1 cellular context compared by ENCODE assay signal in genomic region chr21:20649231-20649630, GRCh38.
TF ChIP-seq lines count a peak whose summit lies in the region.

No MANE protein-coding gene starts in this region.

TF ChIP-seq in GM23338, 12 proteins besides CTCF, POLR2A, EP300 and RAD21 (continued from another document):
- TF ChIP-seq, protein P1, sequence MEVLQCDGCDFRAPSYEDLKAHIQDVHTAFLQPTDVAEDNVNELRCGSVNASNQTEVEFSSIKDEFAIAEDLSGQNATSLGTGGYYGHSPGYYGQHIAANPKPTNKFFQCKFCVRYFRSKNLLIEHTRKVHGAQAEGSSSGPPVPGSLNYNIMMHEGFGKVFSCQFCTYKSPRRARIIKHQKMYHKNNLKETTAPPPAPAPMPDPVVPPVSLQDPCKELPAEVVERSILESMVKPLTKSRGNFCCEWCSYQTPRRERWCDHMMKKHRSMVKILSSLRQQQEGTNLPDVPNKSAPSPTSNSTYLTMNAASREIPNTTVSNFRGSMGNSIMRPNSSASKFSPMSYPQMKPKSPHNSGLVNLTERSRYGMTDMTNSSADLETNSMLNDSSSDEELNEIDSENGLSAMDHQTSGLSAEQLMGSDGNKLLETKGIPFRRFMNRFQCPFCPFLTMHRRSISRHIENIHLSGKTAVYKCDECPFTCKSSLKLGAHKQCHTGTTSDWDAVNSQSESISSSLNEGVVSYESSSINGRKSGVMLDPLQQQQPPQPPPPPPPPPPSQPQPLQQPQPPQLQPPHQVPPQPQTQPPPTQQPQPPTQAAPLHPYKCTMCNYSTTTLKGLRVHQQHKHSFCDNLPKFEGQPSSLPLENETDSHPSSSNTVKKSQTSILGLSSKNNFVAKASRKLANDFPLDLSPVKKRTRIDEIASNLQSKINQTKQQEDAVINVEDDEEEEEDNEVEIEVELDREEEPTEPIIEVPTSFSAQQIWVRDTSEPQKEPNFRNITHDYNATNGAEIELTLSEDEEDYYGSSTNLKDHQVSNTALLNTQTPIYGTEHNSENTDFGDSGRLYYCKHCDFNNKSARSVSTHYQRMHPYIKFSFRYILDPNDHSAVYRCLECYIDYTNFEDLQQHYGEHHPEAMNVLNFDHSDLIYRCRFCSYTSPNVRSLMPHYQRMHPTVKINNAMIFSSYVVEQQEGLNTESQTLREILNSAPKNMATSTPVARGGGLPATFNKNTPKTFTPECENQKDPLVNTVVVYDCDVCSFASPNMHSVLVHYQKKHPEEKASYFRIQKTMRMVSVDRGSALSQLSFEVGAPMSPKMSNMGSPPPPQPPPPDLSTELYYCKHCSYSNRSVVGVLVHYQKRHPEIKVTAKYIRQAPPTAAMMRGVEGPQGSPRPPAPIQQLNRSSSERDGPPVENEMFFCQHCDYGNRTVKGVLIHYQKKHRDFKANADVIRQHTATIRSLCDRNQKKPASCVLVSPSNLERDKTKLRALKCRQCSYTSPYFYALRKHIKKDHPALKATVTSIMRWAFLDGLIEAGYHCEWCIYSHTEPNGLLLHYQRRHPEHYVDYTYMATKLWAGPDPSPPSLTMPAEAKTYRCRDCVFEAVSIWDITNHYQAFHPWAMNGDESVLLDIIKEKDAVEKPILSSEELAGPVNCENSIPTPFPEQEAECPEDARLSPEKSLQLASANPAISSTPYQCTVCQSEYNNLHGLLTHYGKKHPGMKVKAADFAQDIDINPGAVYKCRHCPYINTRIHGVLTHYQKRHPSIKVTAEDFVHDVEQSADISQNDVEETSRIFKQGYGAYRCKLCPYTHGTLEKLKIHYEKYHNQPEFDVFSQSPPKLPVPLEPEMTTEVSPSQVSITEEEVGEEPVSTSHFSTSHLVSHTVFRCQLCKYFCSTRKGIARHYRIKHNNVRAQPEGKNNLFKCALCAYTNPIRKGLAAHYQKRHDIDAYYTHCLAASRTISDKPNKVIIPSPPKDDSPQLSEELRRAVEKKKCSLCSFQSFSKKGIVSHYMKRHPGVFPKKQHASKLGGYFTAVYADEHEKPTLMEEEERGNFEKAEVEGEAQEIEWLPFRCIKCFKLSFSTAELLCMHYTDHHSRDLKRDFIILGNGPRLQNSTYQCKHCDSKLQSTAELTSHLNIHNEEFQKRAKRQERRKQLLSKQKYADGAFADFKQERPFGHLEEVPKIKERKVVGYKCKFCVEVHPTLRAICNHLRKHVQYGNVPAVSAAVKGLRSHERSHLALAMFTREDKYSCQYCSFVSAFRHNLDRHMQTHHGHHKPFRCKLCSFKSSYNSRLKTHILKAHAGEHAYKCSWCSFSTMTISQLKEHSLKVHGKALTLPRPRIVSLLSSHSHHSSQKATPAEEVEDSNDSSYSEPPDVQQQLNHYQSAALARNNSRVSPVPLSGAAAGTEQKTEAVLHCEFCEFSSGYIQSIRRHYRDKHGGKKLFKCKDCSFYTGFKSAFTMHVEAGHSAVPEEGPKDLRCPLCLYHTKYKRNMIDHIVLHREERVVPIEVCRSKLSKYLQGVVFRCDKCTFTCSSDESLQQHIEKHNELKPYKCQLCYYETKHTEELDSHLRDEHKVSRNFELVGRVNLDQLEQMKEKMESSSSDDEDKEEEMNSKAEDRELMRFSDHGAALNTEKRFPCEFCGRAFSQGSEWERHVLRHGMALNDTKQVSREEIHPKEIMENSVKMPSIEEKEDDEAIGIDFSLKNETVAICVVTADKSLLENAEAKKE (CRISPR knock-in tag; IDR thresholded peaks at IDR 0.05): no peak
TF ChIP-seq in GM23338: peak in this region for 0.
